Comparison of ENCODE assay signal across 8 cellular contexts in genomic region chr3:27681249-27681748, GRCh38. TPM values are rescaled to one million over a fixed set of nuclear protein-coding genes. Genes with fewer than 3 reads are reported as not detected.
DNase-seq lines count a peak whose midpoint lies in the region; FAIRE-seq and TF ChIP-seq lines count a peak whose summit lies in the region.

No MANE protein-coding gene starts in this region.

- H3K36me3 ChIP-seq in kidney epithelial cell (ENCODE audit: control insufficient read depth, insufficient read depth, low read length) = no peaks in the 10 kb centered on the region

- H3K4me3 ChIP-seq in kidney epithelial cell (ENCODE audit: low read depth, low read length) = no peak overlapping the region

- FAIRE-seq in A204.1 (lab: Jason Lieb, UNC) = peak; percentile 98

- peak; percentile 77 for DNase-seq in GM03348 (ENCODE audit: low spot score)
- peak; percentile 80 for DNase-seq in HCEC 1CT
- DNase-seq in LHCN-M2 (ENCODE audit: low read depth) = peak; percentile 87
- peak; percentile 83 for DNase-seq in SK-N-DZ (ENCODE audit: low spot score)
- peak; percentile 64 for DNase-seq in cerebellum (ENCODE audit: low spot score)
- DNase-seq in kidney epithelial cell (ENCODE audit: low read depth) = peak; percentile 41
- DNase-seq in stromal cell of bone marrow (ENCODE audit: low read depth) = peak; percentile 86

- H3K27me3 ChIP-seq in kidney epithelial cell (ENCODE audit: control insufficient read depth, insufficient read depth, low read length) = no peaks in the 10 kb centered on the region

- peak; percentile 48 for TF ChIP-seq CTCF in kidney epithelial cell (IDR thresholded peaks at IDR 0.05; ENCODE audit: insufficient read depth, low read length, poor library complexity, severe bottlenecking)

RNA-seq across cellular contexts. Expression of gene EOMES, which starts 40.8 kb away (rescaled TPM):
- total RNA-seq in LHCN-M2 (2014; rRNA removed) (not detected in 2 replicates), cerebellum (55.9 TPM), kidney epithelial cell (0.04 TPM in 1 of 2 replicates, not detected in the other)
- not detected for polyA plus RNA-seq in LHCN-M2 (2012)
- polyA plus RNA-seq in SK-N-DZ (2014; cell fraction: cytosol; rRNA removed) = 0.37 TPM in 1 of 2 replicates, not detected in the other
- polyA plus RNA-seq in SK-N-DZ (2014; cell fraction: nucleus; rRNA removed) = not detected in 2 replicates

Comparison
In these comparisons a context has a peak if more than half of its experiments do, and no peak if none do; other contexts are left out.
1. RNA of gene EOMES, which starts 40.8 kb away (total RNA-seq): 55.9 TPM in cerebellum (single experiment); 0.04 TPM in kidney epithelial cell and not detected in LHCN-M2; every median in the first group is over 10 times any median in the second.
2. Peak in every context shown above with its lines, with median percentiles within 50 percentile points of each other: DNase-seq.